21 cellular contexts compared by ENCODE assay signal in genomic region chr14:43147480-43147879, GRCh38.
DNase-seq lines count a peak whose midpoint lies in the region; ATAC-seq and TF ChIP-seq lines count a peak whose summit lies in the region.
"Had no signal": no experiment of that assay in that cellular context is flagged by ENCODE, and none has a peak within 500 bp of the region (broad histone marks: within the 10 kb centered on the region; RNA-seq: fewer than 3 reads in every experiment).

No MANE protein-coding gene starts in this region.

- H3K27me3 Mint-ChIP-seq in glutamatergic neuron (ENCODE audit: unreplicated experiment): no peaks in the 10 kb centered on the region
- H3K27me3 Mint-ChIP-seq: IgD-negative memory B cell had no signal

- peak; percentile 68 to 80 for ATAC-seq in gastrocnemius medialis
- ATAC-seq: CD8-positive, alpha-beta T cell; Right ventricle myocardium inferior had no signal

- DNase-seq in NCI-H2171 treated with DMSO at 0.1 percent for 48 hours (lab: John Stamatoyannopoulos, UW) (peak; percentile 39), NCI-H2171 (lab: John Stamatoyannopoulos, UW) (no peak), NCI-H446 treated with DMSO at 0.1 percent for 48 hours (lab: John Stamatoyannopoulos, UW) (peak; percentile 24), fibroblast of the aortic adventitia (ENCODE audit: low read depth) (peak; percentile 12), gastrocnemius medialis (no peak), glutamatergic neuron (no peak), caudate nucleus (lab: John Stamatoyannopoulos, UW) (no peak), NK-92 (lab: John Stamatoyannopoulos, UW; ENCODE audit: unreplicated experiment) (no peak)
- DNase-seq: Calu3; CD8-positive, alpha-beta T cell; DMS79 treated with DMSO at 0.1 percent for 48 hours; H9; NCI-H1105; NCI-H2081; NCI-H226; NCI-H526 treated with DMSO at 0.1 percent for 48 hours; SW 1271 had no signal

- H3K36me3 Mint-ChIP-seq in glutamatergic neuron (ENCODE audit: unreplicated experiment): no peaks in the 10 kb centered on the region
- H3K36me3 Mint-ChIP-seq: CD8-positive, alpha-beta T cell; IgD-negative memory B cell had no signal

- H3K4me3 Mint-ChIP-seq in glutamatergic neuron (ENCODE audit: unreplicated experiment): no peak overlapping the region
- H3K4me3 Mint-ChIP-seq: CD8-positive, alpha-beta T cell; H9; IgD-negative memory B cell had no signal

- no peak for TF ChIP-seq CTCF in fibroblast of the aortic adventitia (IDR thresholded peaks at IDR 0.05; ENCODE audit: insufficient read depth, low read length)
- TF ChIP-seq CTCF in gastrocnemius medialis (IDR thresholded peaks at IDR 0.05 in 4 of 5, conservative IDR thresholded peaks at IDR 0.05 in 1 of 5): no peak
- TF ChIP-seq CTCF in glutamatergic neuron (IDR thresholded peaks at IDR 0.05; ENCODE audit: partially characterized antibody, unreplicated experiment): no peak

- intact Hi-C loops in gastrocnemius medialis (cut with DNase I; ENCODE audit: low total_unique reads): no loop called here

- H3K27ac ChIP-seq in gastrocnemius medialis (no peak overlapping the region), caudate nucleus (ENCODE audit: low read depth, low read length) (no peak overlapping the region)
- H3K27ac ChIP-seq: BLaER1 treated with 17β-estradiol and CSF1 and Interleukin-3, amounts not matched to agents 10 nM and 100 nM; HL-60 had no signal

- no peaks in the 10 kb centered on the region for H3K4me1 Mint-ChIP-seq in glutamatergic neuron (ENCODE audit: low read depth, unreplicated experiment)
- H3K4me1 Mint-ChIP-seq: IgD-negative memory B cell had no signal

- no peaks in the 10 kb centered on the region for H3K9me3 ChIP-seq in gastrocnemius medialis
- H3K9me3 ChIP-seq: BLaER1 treated with 17β-estradiol and CSF1 and Interleukin-3, amounts not matched to agents 10 nM and 100 nM had no signal

- H3K36me3 ChIP-seq in gastrocnemius medialis: no peaks in the 10 kb centered on the region
- H3K36me3 ChIP-seq: BLaER1 treated with 17β-estradiol and CSF1 and Interleukin-3, amounts not matched to agents 10 nM and 100 nM had no signal

- H3K4me3 ChIP-seq in fibroblast of the aortic adventitia (ENCODE audit: low read depth, low read length) (no peak overlapping the region), gastrocnemius medialis (no peak overlapping the region)
- H3K4me3 ChIP-seq: BLaER1 treated with 17β-estradiol and CSF1 and Interleukin-3, amounts not matched to agents 10 nM and 100 nM had no signal

- no peaks in the 10 kb centered on the region for H3K27me3 ChIP-seq in gastrocnemius medialis
- H3K27me3 ChIP-seq: BLaER1 treated with 17β-estradiol and CSF1 and Interleukin-3, amounts not matched to agents 10 nM and 100 nM had no signal

- H3K9me3 Mint-ChIP-seq in glutamatergic neuron (ENCODE audit: unreplicated experiment): no peaks in the 10 kb centered on the region
- H3K9me3 Mint-ChIP-seq: H9 had no signal

- no peak overlapping the region for H3K27ac Mint-ChIP-seq in glutamatergic neuron (ENCODE audit: unreplicated experiment)
- H3K27ac Mint-ChIP-seq: CD8-positive, alpha-beta T cell; H9; IgD-negative memory B cell had no signal

- in situ Hi-C loops in gastrocnemius medialis (cut with MboI; ENCODE audit: low sequenced_read_pairs in 4 of 4): no loop called here

- peaks cover 7 to 12% of the 10 kb centered on the region in 2 donors for H3K4me1 ChIP-seq in gastrocnemius medialis
- H3K4me1 ChIP-seq: BLaER1 treated with 17β-estradiol and CSF1 and Interleukin-3, amounts not matched to agents 10 nM and 100 nM had no signal

- TF ChIP-seq POLR2A in gastrocnemius medialis (IDR thresholded peaks at IDR 0.05): no peak

Comparison
In these comparisons a context has a peak if more than half of its experiments do, and no peak if none do; other contexts are left out.
1. DNase-seq: peak in NCI-H2171 treated with DMSO at 0.1 percent for 48 hours (single experiment), NCI-H446 treated with DMSO at 0.1 percent for 48 hours (single experiment) and fibroblast of the aortic adventitia (single experiment); none in NCI-H2171 (single experiment), gastrocnemius medialis (0 of 2), glutamatergic neuron (single experiment), caudate nucleus (0 of 61) and NK-92 (single experiment).